ENCODE assay signal across 37 cellular contexts in the genomic region with DNA sequence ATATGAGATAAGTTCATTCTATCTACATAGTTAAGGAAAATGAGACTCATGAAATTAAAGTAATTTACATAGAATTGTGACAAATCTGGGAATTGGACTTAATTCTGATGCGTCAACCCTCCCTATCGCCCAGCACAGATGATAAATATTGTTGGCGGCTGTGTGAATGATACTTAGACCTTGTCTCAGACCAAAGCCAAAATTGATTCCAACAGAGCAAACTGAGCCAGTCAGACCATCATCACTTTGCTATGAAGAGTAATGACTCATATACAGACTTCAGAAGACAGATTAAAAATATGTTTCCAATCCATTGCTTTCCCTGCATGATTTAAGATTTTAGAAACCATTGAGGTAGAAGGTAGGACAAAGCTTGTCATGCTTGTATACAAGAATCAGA.
"Had no signal": no experiment of that assay in that cellular context is flagged by ENCODE, and none has a peak within 500 bp of the region (broad histone marks: within the 10 kb centered on the region; RNA-seq: fewer than 3 reads in every experiment).

No MANE protein-coding gene starts in this region.

- DNase-seq: activated B cell treated with CpG ODN at 0.5 μM for 24 hours; activated CD4-positive, alpha-beta memory T cell treated with anti-CD3 and anti-CD28 coated beads for 36 hours; activated CD4-positive, alpha-beta T cell treated with anti-CD3 and anti-CD28 coated beads for 4 hours; activated CD4-positive, alpha-beta T cell treated with anti-CD3 and anti-CD28 coated beads, Interleukin-2, amount 10 ng/mL, durations not matched to agents 24 days and 14 days; activated CD4-positive, alpha-beta T cell treated with anti-CD3 and anti-CD28 coated beads, Interleukin-2, amount 50 U/mL, for 1 hour; activated CD4-positive, alpha-beta T cell treated with anti-CD3 and anti-CD28 coated beads, Interleukin-2, amount 50 U/mL, for 4 hours; activated CD4-positive, CD25-positive, alpha-beta regulatory T cell treated with anti-CD3 and anti-CD28 coated beads, Interleukin-2, amount 50 U/mL, for 72 hours; activated CD8-positive, alpha-beta memory T cell treated with anti-CD3 and anti-CD28 coated beads, Interleukin-2, amount 50 U/mL, for 4 hours; activated CD8-positive, alpha-beta T cell treated with anti-CD3 and anti-CD28 coated beads for 36 hours; activated effector memory CD4-positive, alpha-beta T cell treated with anti-CD3 and anti-CD28 coated beads, Interleukin-2, amount 50 U/mL, for 16 hours; activated gamma-delta T cell treated with Interleukin-2 at 50 U/mL for 16 hours; activated naive CD4-positive, alpha-beta T cell; activated naive CD4-positive, alpha-beta T cell treated with anti-CD3 and anti-CD28 coated beads for 36 hours; activated naive CD4-positive, alpha-beta T cell treated with anti-CD3 and anti-CD28 coated beads, Interleukin-2, amount 50 U/mL, for 16 hours; activated naive CD8-positive, alpha-beta T cell treated with anti-CD3 and anti-CD28 coated beads for 36 hours; activated T-cell treated with anti-CD3 and anti-CD28 coated beads for 4 hours; activated T-cell treated with anti-CD3 and anti-CD28 coated beads, Interleukin-2, amount 50 U/mL, for 1 hour; activated T-cell treated with anti-CD3 and anti-CD28 coated beads, Interleukin-2, amount 50 U/mL, for 4 hours; activated T-cell treated with anti-CD3 and anti-CD28 coated beads, Interleukin-2, amount 50 U/mL, for 72 hours; adrenal gland; amniotic stem cell; aorta; body of pancreas; brain microvascular endothelial cell; cerebellar nuclear complex; SW 1271; T-helper 1 cell; T-helper 2 cell; T-helper 9 cell had no signal

- H3K27ac Mint-ChIP-seq: activated B cell treated with CpG ODN at 0.5 μM for 24 hours; activated CD4-positive, alpha-beta memory T cell treated with anti-CD3 and anti-CD28 coated beads for 36 hours; activated CD4-positive, alpha-beta T cell treated with anti-CD3 and anti-CD28 coated beads, Interleukin-2, amount 10 ng/mL, durations not matched to agents 24 days and 14 days; activated CD8-positive, alpha-beta T cell treated with anti-CD3 and anti-CD28 coated beads for 36 hours; activated naive CD4-positive, alpha-beta T cell treated with anti-CD3 and anti-CD28 coated beads for 36 hours; activated naive CD4-positive, alpha-beta T cell treated with anti-CD3 and anti-CD28 coated beads, Interleukin-2, amount 50 U/mL, for 72 hours; activated naive CD8-positive, alpha-beta T cell treated with anti-CD3 and anti-CD28 coated beads for 36 hours; activated T-cell treated with anti-CD3 and anti-CD28 coated beads, Interleukin-2, amount 50 U/mL, for 72 hours; activated T-helper 1 cell treated with anti-CD3 and anti-CD28 coated beads, Interleukin-12 subunit alpha, Interleukin-12 subunit beta, Interleukin-2, Interleukin-4 antibody, amounts not matched to agents 30 ng/mL and 10 ng/mL and 1 ng/mL, durations not matched to agents 14 hours and 24 hours and 36 hours; activated T-helper 17 cell treated with anti-CD3 and anti-CD28 coated beads, Interleukin-2, amount 50 U/mL, for 72 hours; T-helper 1 cell treated with Interleukin-12 subunit alpha and Interleukin-12 subunit beta and Interleukin-4 antibody, amounts not matched to agents 30 μg/mL and 1 μg/mL, for 36 hours; T-helper 2 cell treated with Interferon-gamma antibody and Interleukin-4, amounts not matched to agents 5 μg/mL and 100 μg/mL, for 36 hours had no signal

- H3K4me3 Mint-ChIP-seq: activated B cell treated with CpG ODN at 0.5 μM for 24 hours; activated CD4-positive, alpha-beta memory T cell treated with anti-CD3 and anti-CD28 coated beads for 36 hours; activated CD4-positive, alpha-beta T cell treated with anti-CD3 and anti-CD28 coated beads, Interleukin-2, amount 10 ng/mL, durations not matched to agents 24 days and 14 days; activated CD8-positive, alpha-beta T cell treated with anti-CD3 and anti-CD28 coated beads for 36 hours; activated naive CD4-positive, alpha-beta T cell treated with anti-CD3 and anti-CD28 coated beads for 36 hours; activated naive CD8-positive, alpha-beta T cell treated with anti-CD3 and anti-CD28 coated beads for 36 hours; activated T-cell treated with anti-CD3 and anti-CD28 coated beads, Interleukin-2, amount 50 U/mL, for 4 hours; activated T-cell treated with anti-CD3 and anti-CD28 coated beads, Interleukin-2, amount 50 U/mL, for 72 hours; activated T-helper 1 cell treated with anti-CD3 and anti-CD28 coated beads, Interleukin-12 subunit alpha, Interleukin-12 subunit beta, Interleukin-2, Interleukin-4 antibody, amounts not matched to agents 30 ng/mL and 10 ng/mL and 1 ng/mL, durations not matched to agents 14 hours and 24 hours and 36 hours; activated T-helper 17 cell treated with anti-CD3 and anti-CD28 coated beads, Interleukin-2, amount 50 U/mL, for 72 hours; central memory CD8-positive, alpha-beta T cell; T-helper 1 cell treated with Interleukin-12 subunit alpha and Interleukin-12 subunit beta and Interleukin-4 antibody, amounts not matched to agents 30 μg/mL and 1 μg/mL, for 36 hours; T-helper 2 cell treated with Interferon-gamma antibody and Interleukin-4, amounts not matched to agents 5 μg/mL and 100 μg/mL, for 36 hours had no signal

- ATAC-seq: activated CD8-positive, alpha-beta T cell treated with anti-CD3 and anti-CD28 coated beads for 36 hours; activated naive CD4-positive, alpha-beta T cell treated with anti-CD3 and anti-CD28 coated beads, Interleukin-2, amount 50 U/mL, for 72 hours; activated T-cell treated with anti-CD3 and anti-CD28 coated beads, Interleukin-2, amount 50 U/mL, for 4 hours; activated T-cell treated with anti-CD3 and anti-CD28 coated beads, Interleukin-2, amount 50 U/mL, for 72 hours; activated T-helper 17 cell treated with anti-CD3 and anti-CD28 coated beads, Interleukin-2, amount 50 U/mL, for 72 hours; body of pancreas had no signal

- H3K4me1 Mint-ChIP-seq: activated B cell treated with CpG ODN at 0.5 μM for 24 hours; activated CD4-positive, alpha-beta T cell treated with anti-CD3 and anti-CD28 coated beads, Interleukin-2, amount 10 ng/mL, durations not matched to agents 24 days and 14 days; activated naive CD8-positive, alpha-beta T cell treated with anti-CD3 and anti-CD28 coated beads for 36 hours; activated T-helper 17 cell treated with anti-CD3 and anti-CD28 coated beads, Interleukin-2, amount 50 U/mL, for 72 hours; central memory CD8-positive, alpha-beta T cell had no signal

- H3K27me3 ChIP-seq: adrenal gland, body of pancreas, brain microvascular endothelial cell, breast epithelium had no signal

- H3K9me3 ChIP-seq: adrenal gland, body of pancreas, breast epithelium had no signal

- H3K36me3 Mint-ChIP-seq: activated CD4-positive, alpha-beta memory T cell treated with anti-CD3 and anti-CD28 coated beads for 36 hours; activated naive CD8-positive, alpha-beta T cell treated with anti-CD3 and anti-CD28 coated beads for 36 hours had no signal

- H3K27ac ChIP-seq: adrenal gland, body of pancreas, brain microvascular endothelial cell, breast epithelium, VCaP had no signal

- H3K27me3 Mint-ChIP-seq: activated B cell treated with CpG ODN at 0.5 μM for 24 hours; activated CD4-positive, alpha-beta memory T cell treated with anti-CD3 and anti-CD28 coated beads for 36 hours; activated CD4-positive, alpha-beta T cell treated with anti-CD3 and anti-CD28 coated beads, Interleukin-2, amount 10 ng/mL, durations not matched to agents 24 days and 14 days; activated CD8-positive, alpha-beta T cell treated with anti-CD3 and anti-CD28 coated beads for 36 hours; activated naive CD8-positive, alpha-beta T cell treated with anti-CD3 and anti-CD28 coated beads for 36 hours; activated T-helper 17 cell treated with anti-CD3 and anti-CD28 coated beads, Interleukin-2, amount 50 U/mL, for 72 hours; central memory CD8-positive, alpha-beta T cell had no signal

- H3K4me1 ChIP-seq: adrenal gland, breast epithelium had no signal

- H3K36me3 ChIP-seq: adrenal gland, brain microvascular endothelial cell, breast epithelium had no signal

- H3K4me3 ChIP-seq: adrenal gland, body of pancreas, breast epithelium had no signal
